30 cellular contexts compared by ENCODE assay signal in the genomic region with DNA sequence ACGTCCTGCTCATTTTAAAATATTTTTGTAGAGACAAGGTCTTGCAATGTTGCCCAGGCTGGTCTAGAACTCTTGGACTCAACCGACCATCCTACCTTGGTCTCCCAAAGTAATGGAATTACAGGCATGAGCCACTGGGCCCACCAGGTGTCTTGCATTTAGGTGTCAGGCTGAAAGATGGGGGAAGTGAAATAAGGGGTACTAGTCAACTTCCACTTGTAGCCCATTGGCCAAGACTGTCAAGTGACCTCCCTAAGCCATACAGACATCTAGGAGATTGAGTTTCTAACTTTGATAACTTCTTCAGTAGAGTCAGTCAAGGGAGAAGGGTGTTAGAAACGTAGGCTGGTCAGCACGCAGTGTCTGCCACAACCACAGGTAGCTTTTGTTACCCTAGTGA.
"Had no signal": no experiment of that assay in that cellular context is flagged by ENCODE, and none has a peak within 500 bp of the region (broad histone marks: within the 10 kb centered on the region; RNA-seq: fewer than 3 reads in every experiment).

No MANE protein-coding gene starts in this region.

- H3K27me3 Mint-ChIP-seq: activated CD4-positive, alpha-beta memory T cell treated with anti-CD3 and anti-CD28 coated beads, Interleukin-2, amount 10 ng/mL, durations not matched to agents 7 days and 5 days; activated CD4-positive, alpha-beta T cell treated with anti-CD3 and anti-CD28 coated beads for 36 hours; activated naive CD4-positive, alpha-beta T cell treated with anti-CD3 and anti-CD28 coated beads, Interleukin-2, amount 50 U/mL, for 24 hours had no signal

- H3K4me1 ChIP-seq: ascending aorta, body of pancreas, Peyer's patch had no signal

- H3K9ac ChIP-seq: KMS-11, SK-N-SH had no signal

- H3K4me3 Mint-ChIP-seq: activated CD4-positive, alpha-beta memory T cell treated with anti-CD3 and anti-CD28 coated beads, Interleukin-2, amount 10 ng/mL, durations not matched to agents 7 days and 5 days; activated CD4-positive, alpha-beta T cell treated with anti-CD3 and anti-CD28 coated beads for 36 hours; activated naive CD4-positive, alpha-beta T cell treated with anti-CD3 and anti-CD28 coated beads, Interleukin-2, amount 50 U/mL, for 24 hours had no signal

- DNase-seq: activated CD4-positive, alpha-beta memory T cell treated with anti-CD3 and anti-CD28 coated beads, Interleukin-2, amount 10 ng/mL, durations not matched to agents 7 days and 5 days; activated CD4-positive, alpha-beta T cell treated with anti-CD3 and anti-CD28 coated beads for 36 hours; activated CD4-positive, alpha-beta T cell treated with anti-CD3 and anti-CD28 coated beads, Interleukin-2, amount 50 U/mL, for 1 hour; activated CD8-positive, alpha-beta memory T cell treated with anti-CD3 and anti-CD28 coated beads, Interleukin-2, amount 50 U/mL, for 48 hours; activated naive CD4-positive, alpha-beta T cell; activated T-cell treated with anti-CD3 and anti-CD28 coated beads, Interleukin-2, amount 50 U/mL, for 1 hour; body of pancreas; central memory CD4-positive, alpha-beta T cell; MG63; MV-4-11; NCI-H1092 treated with DMSO at 0.1 percent for 48 hours; NCI-H1417 treated with DMSO at 0.1 percent for 48 hours; NCI-H1694; NCI-H2029; NCI-H2107; NCI-H2171 treated with DMSO at 0.1 percent for 48 hours; NCI-H226; NCI-H510A; NCI-H526 treated with DMSO at 0.1 percent for 48 hours; NCI-H82; Right ventricle myocardium superior; SJCRH30; SK-N-SH; T-helper 1 cell had no signal

- H3K4me2 ChIP-seq: KMS-11, SK-N-SH had no signal

- H3K27ac ChIP-seq: ascending aorta, body of pancreas, KMS-11, Peyer's patch, RWPE1, SJCRH30, VCaP had no signal

- H3K4me3 ChIP-seq: ascending aorta, body of pancreas, MG63, Peyer's patch, SJCRH30 had no signal

- H3K27me3 ChIP-seq: ascending aorta, body of pancreas, MG63, Peyer's patch, SJCRH30 had no signal

- H3K9me3 Mint-ChIP-seq: activated CD4-positive, alpha-beta memory T cell treated with anti-CD3 and anti-CD28 coated beads, Interleukin-2, amount 10 ng/mL, durations not matched to agents 7 days and 5 days; activated naive CD4-positive, alpha-beta T cell treated with anti-CD3 and anti-CD28 coated beads, Interleukin-2, amount 50 U/mL, for 24 hours had no signal

- H3K36me3 Mint-ChIP-seq: activated naive CD4-positive, alpha-beta T cell treated with anti-CD3 and anti-CD28 coated beads, Interleukin-2, amount 50 U/mL, for 24 hours had no signal

- H3K9me3 ChIP-seq: ascending aorta, body of pancreas, MG63, Peyer's patch, SJCRH30, SK-N-SH had no signal

- ATAC-seq: activated CD4-positive, alpha-beta T cell treated with anti-CD3 and anti-CD28 coated beads for 36 hours; body of pancreas had no signal

- H3K36me3 ChIP-seq: ascending aorta, MG63, Peyer's patch, SJCRH30 had no signal

- H3K27ac Mint-ChIP-seq: activated CD4-positive, alpha-beta memory T cell treated with anti-CD3 and anti-CD28 coated beads, Interleukin-2, amount 10 ng/mL, durations not matched to agents 7 days and 5 days; activated CD4-positive, alpha-beta T cell treated with anti-CD3 and anti-CD28 coated beads for 36 hours; activated naive CD4-positive, alpha-beta T cell treated with anti-CD3 and anti-CD28 coated beads, Interleukin-2, amount 50 U/mL, for 24 hours had no signal
